8 cellular contexts compared by ENCODE assay signal in the genomic region with DNA sequence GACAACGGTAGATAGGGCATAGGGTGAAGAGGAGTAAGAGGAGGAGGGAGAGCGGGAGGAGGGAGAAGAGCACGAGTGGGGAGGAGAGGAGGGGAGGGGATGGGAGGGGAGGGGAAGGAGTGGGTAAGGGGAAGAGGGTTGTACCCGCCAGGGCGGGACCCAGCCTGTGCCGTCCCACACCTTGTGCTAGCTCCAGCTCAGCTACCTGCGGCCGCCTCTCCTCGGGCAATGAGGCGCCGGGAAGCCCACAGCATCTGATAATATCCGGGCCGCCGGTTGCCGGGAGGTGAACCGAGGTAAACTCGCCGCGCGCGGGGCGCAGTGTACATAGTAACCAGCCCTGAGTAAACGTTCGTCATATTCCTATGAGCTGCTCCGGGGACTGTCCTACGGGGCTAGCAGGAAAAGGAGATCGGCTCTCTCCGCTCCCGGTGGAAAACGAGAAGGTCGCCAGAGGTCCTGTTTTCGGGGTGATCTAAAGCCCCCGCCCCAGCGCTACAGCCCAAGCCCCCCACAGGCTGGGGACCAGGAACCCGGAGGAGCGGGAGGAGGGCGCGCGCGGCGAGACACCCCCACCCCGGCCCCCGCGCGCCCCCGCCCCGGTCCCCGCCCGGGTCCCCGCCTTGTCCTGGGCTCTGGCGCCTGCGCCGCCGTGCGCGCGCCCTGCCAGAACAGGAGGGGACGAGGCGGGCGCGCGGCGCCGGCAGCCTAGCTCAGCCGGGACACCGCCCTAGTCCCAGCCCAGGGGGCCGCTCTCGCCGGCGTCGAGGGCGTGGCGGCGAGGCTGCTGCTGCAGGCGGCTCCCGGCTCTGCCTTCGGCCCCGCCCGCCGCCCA. TPM values are rescaled to one million over a fixed set of nuclear protein-coding genes. Genes with fewer than 3 reads are reported as not detected.
DNase-seq lines count a peak whose midpoint lies in the region; ATAC-seq and TF ChIP-seq lines count a peak whose summit lies in the region.

A gene (plus strand): TSS at position 669 of the 835 bp plus-strand sequence. CDS start 11,537 bp downstream, outside the sequence.

- peak within 1 kb of the TSS; percentile 92 for H3K4me3 Mint-ChIP-seq in natural killer cell
- peak within 1 kb of the TSS; percentile 87 to 95 for H3K4me3 Mint-ChIP-seq in stimulated activated naive B cell treated with anti-CD40 and anti-IgM and Interleukin-4, amounts not matched to agents 10 μg/mL and 1 μg/mL and 100 μg/mL, for 72 hours

- H3K9me3 ChIP-seq in MG63 (no peaks in the 10 kb centered on the region), RWPE2 (ENCODE audit: severe bottlenecking) (no peaks in the 10 kb centered on the region)

- H3K36me3 ChIP-seq in MG63 (no peaks in the 10 kb centered on the region), RWPE2 (ENCODE audit: low read depth) (no peaks in the 10 kb centered on the region)

- peak within 1 kb of the TSS; percentile 52 to 69 for H3K27ac Mint-ChIP-seq in natural killer cell
- peak within 1 kb of the TSS; percentile 96 for H3K27ac Mint-ChIP-seq in stimulated activated naive B cell treated with anti-CD40 and anti-IgM and Interleukin-4, amounts not matched to agents 10 μg/mL and 1 μg/mL and 100 μg/mL, for 72 hours

- peak within 1 kb of the TSS; percentile 60 for H3K27ac ChIP-seq in RWPE2 (ENCODE audit: poor library complexity, severe bottlenecking)

- H3K4me1 Mint-ChIP-seq in natural killer cell = peaks cover 36 to 45% of the 10 kb centered on the region in 2 donors
- peaks cover 25 to 54% of the 10 kb centered on the region in 2 donors for H3K4me1 Mint-ChIP-seq in stimulated activated naive B cell treated with anti-CD40 and anti-IgM and Interleukin-4, amounts not matched to agents 10 μg/mL and 1 μg/mL and 100 μg/mL, for 72 hours

- peak within 1 kb of the TSS; percentile 69 for H3K4me3 ChIP-seq in MG63
- peak within 1 kb of the TSS; percentile 52 for H3K4me3 ChIP-seq in RWPE2 (ENCODE audit: severe bottlenecking)
- H3K4me3 ChIP-seq in fibroblast of pulmonary artery (replicated peaks; ENCODE audit: low read depth, low read length) = peak within 1 kb of the TSS; percentile 62

- intact Hi-C loops in natural killer cell (cut with micrococcal nuclease) = loop anchor here (5.0 kb wide), 1 partner anchor 35 kb away; no protein-coding TSS in a partner anchor

- peaks cover 73 to 78% of the 10 kb centered on the region in 2 donors for H3K27me3 Mint-ChIP-seq in natural killer cell (ENCODE audit: low read depth in 2 of 2)
- no peaks in the 10 kb centered on the region for H3K27me3 Mint-ChIP-seq in stimulated activated naive B cell treated with anti-CD40 and anti-IgM and Interleukin-4, amounts not matched to agents 10 μg/mL and 1 μg/mL and 100 μg/mL, for 72 hours

- H3K27me3 ChIP-seq in MG63 (no peaks in the 10 kb centered on the region), RWPE2 (ENCODE audit: insufficient read depth, poor library complexity, severe bottlenecking) (no peaks in the 10 kb centered on the region)

- H3K4me1 ChIP-seq in RWPE2 (ENCODE audit: insufficient read depth, poor library complexity, severe bottlenecking) = peaks cover 12% of the 10 kb centered on the region

- peak; percentile 84 for ATAC-seq in GM19351 (IDR thresholded peaks at IDR 0.05; ENCODE audit: unreplicated experiment)
- peak; percentile 86 for ATAC-seq in RWPE2 (ENCODE audit: low read depth)
- ATAC-seq in natural killer cell = peak; percentile 65 to 85 (median 69)
- ATAC-seq in stimulated activated naive B cell treated with anti-CD40 and anti-IgM and Interleukin-4, amounts not matched to agents 10 μg/mL and 1 μg/mL and 100 μg/mL, for 72 hours (replicated peaks) = peak; percentile 92

- no peaks in the 10 kb centered on the region for H3K9me3 Mint-ChIP-seq in natural killer cell
- H3K9me3 Mint-ChIP-seq in stimulated activated naive B cell treated with anti-CD40 and anti-IgM and Interleukin-4, amounts not matched to agents 10 μg/mL and 1 μg/mL and 100 μg/mL, for 72 hours = no peaks in the 10 kb centered on the region

- H3K36me3 Mint-ChIP-seq in natural killer cell = no peaks in the 10 kb centered on the region
- no peaks in the 10 kb centered on the region for H3K36me3 Mint-ChIP-seq in stimulated activated naive B cell treated with anti-CD40 and anti-IgM and Interleukin-4, amounts not matched to agents 10 μg/mL and 1 μg/mL and 100 μg/mL, for 72 hours

- peak; percentile 97 for DNase-seq in AG08395 (ENCODE audit: low spot score)
- DNase-seq in MG63 = peak; percentile 92
- DNase-seq in RWPE2 (ENCODE audit: low spot score) = peak; percentile 81
- DNase-seq in activated T-helper 9 cell treated with anti-CD3 and anti-CD28 coated beads, Interleukin-2, amount 50 U/mL, for 16 hours (ENCODE audit: low read depth) = peak; percentile 84
- DNase-seq in fibroblast of pulmonary artery (ENCODE audit: low read depth) = peak; percentile 68
- DNase-seq in natural killer cell = peak; percentile 55
- DNase-seq in stimulated activated naive B cell treated with anti-CD40 and anti-IgM and Interleukin-4, amounts not matched to agents 10 μg/mL and 1 μg/mL and 100 μg/mL, for 72 hours = peak; percentile 89

- TF ChIP-seq CTCF in RWPE2 (IDR thresholded peaks at IDR 0.05; ENCODE audit: poor library complexity, severe bottlenecking) (no peak), fibroblast of pulmonary artery (IDR thresholded peaks at IDR 0.05; ENCODE audit: low read length, missing control alignments) (no peak), natural killer cell (IDR thresholded peaks at IDR 0.05) (no peak)

RNA-seq across cellular contexts. Expression of the gene that starts here (rescaled TPM):
- 2.5 and 3.4 TPM in 2 replicates for total RNA-seq in MG63 (2014; rRNA removed; shearing (Covaris generic); ENCODE audit: low replicate concordance)
- 1 to 10 TPM; 4.5 to 8.1 (median 7.9) TPM for total RNA-seq in natural killer cell

Comparison
In these comparisons a context has a peak if more than half of its experiments do, and no peak if none do; other contexts are left out.
1. Peak in every context shown above with its lines: DNase-seq, ATAC-seq, H3K4me3 ChIP-seq and H3K27ac ChIP-seq.